Comparison of ENCODE assay signal across 8 cellular contexts in the genomic region with DNA sequence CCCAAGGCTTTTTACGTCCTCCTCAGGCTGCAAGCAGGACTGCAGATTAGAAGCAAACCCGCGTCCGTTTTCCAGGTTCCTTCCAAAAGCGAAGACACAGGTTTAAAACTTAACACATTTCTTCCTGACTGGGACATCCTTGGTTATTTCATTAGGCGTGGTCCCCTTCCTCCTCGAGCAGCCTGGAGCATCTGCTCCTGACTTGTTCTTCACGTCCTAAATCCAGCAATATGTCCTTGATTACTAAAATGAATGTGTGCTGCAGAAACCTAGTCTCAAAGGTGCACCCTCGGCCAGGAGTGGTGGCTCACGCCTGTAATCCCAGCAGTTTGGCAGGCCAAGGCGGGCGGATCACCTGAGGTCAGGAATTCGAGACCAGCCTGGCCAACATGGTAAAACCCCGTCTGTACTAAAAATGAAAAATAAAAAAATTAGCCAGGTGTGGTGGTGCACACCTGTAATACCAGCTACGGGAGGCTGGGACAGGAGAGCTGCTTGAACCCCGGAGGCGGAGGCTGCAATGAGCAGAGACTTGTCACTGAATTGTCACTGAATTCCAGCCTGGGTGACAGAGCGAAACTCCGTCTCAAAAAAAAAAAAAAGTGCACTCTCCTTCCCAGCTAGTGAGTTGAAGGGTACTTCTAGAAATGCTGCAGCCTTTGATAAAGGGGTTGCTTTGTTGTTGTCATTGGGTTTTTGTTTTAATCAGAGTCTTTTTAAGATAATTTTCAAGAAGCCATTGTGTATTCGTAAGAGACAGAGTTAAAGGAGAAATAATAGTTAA. TPM values are rescaled to one million over a fixed set of nuclear protein-coding genes. Genes with fewer than 3 reads are reported as not detected.
DNase-seq lines count a peak whose midpoint lies in the region; ATAC-seq, FAIRE-seq and TF ChIP-seq lines count a peak whose summit lies in the region.

No MANE protein-coding gene starts in this region.

- BruUV-seq in HepG2 (replicated peaks; lab: Mats Ljungman, UMichigan): no TSS peak

- TF ChIP-seq EP300 in HepG2 (IDR thresholded peaks at IDR 0.05; ENCODE audit: low read depth in 2 of 2, low read length in 2 of 2): no peak
- no peak for TF ChIP-seq EP300 in HepG2 (CRISPR knock-in tag; IDR thresholded peaks at IDR 0.05; ENCODE audit: borderline replicate concordance)

- POLR2A ChIA-PET in HepG2 (lab: Yijun Ruan, JAX): no interaction called here

- H3K9me3 Mint-ChIP-seq in activated CD8-positive, alpha-beta memory T cell treated with anti-CD3 and anti-CD28 coated beads, Interleukin-2, amount 10 ng/mL, durations not matched to agents 7 days and 5 days (ENCODE audit: low read depth): no peaks in the 10 kb centered on the region

- H3K27ac Mint-ChIP-seq in activated CD8-positive, alpha-beta memory T cell treated with anti-CD3 and anti-CD28 coated beads, Interleukin-2, amount 10 ng/mL, durations not matched to agents 7 days and 5 days: peak overlapping the region; percentile 54

- TF ChIP-seq RAD21 in HepG2 (CRISPR knock-in tag; IDR thresholded peaks at IDR 0.05): no peak

- no peak for ATAC-seq in activated CD8-positive, alpha-beta memory T cell treated with anti-CD3 and anti-CD28 coated beads, Interleukin-2, amount 10 ng/mL, durations not matched to agents 7 days and 5 days
- no peak for ATAC-seq in HepG2

- H4K20me1 ChIP-seq in HepG2 (ENCODE audit: insufficient read depth, low read length): no peaks in the 10 kb centered on the region

- H3K9me3 ChIP-seq in HepG2 (ENCODE audit: low read length) (no peaks in the 10 kb centered on the region), thymus (ENCODE audit: control insufficient read depth) (no peaks in the 10 kb centered on the region)

- TF ChIP-seq CTCF in astrocyte of the cerebellum (IDR thresholded peaks at IDR 0.05; ENCODE audit: low read depth, low read length, missing control alignments) (peak; percentile 41), HepG2 (CRISPR knock-in tag; IDR thresholded peaks at IDR 0.05) (no peak)

- H3K36me3 ChIP-seq in HepG2 (replicated peaks in 1 of 2; ENCODE audit: control insufficient read depth in 1 of 2, insufficient read depth in 2 of 2, low read length in 2 of 2): no peaks in the 10 kb centered on the region
- H3K36me3 ChIP-seq in thymus (ENCODE audit: control insufficient read depth, insufficient read depth): no peaks in the 10 kb centered on the region

- CTCF ChIA-PET in activated CD8-positive, alpha-beta memory T cell treated with anti-CD3 and anti-CD28 coated beads, Interleukin-2, amount 10 ng/mL, durations not matched to agents 7 days and 5 days (lab: Charles Lee): interaction anchor here (1.0 to 1.4 kb wide), 2 partner anchors 18 to 94 kb away, joined by 4 to 7 read pairs; no protein-coding TSS in a partner anchor
- CTCF ChIA-PET in HepG2 (lab: Yijun Ruan, JAX; ENCODE audit: low intra/inter-chr PET ratio, low total read pairs): no interaction called here

- peak overlapping the region; percentile 86 for H3K4me2 ChIP-seq in HepG2 (ENCODE audit: low read depth, low read length)

- H3K4me3 Mint-ChIP-seq in activated CD8-positive, alpha-beta memory T cell treated with anti-CD3 and anti-CD28 coated beads, Interleukin-2, amount 10 ng/mL, durations not matched to agents 7 days and 5 days: peak overlapping the region; percentile 69

- no peak for FAIRE-seq in HepG2 (lab: Jason Lieb, UNC)

- H3K27me3 ChIP-seq in HepG2 (ENCODE audit: control insufficient read depth in 1 of 2, insufficient read depth in 2 of 2, low read length in 2 of 2) (peaks cover 0 to 14% of the 10 kb centered on the region in 2 experiments; a peak in 3 of 5 replicates), thymus (ENCODE audit: control insufficient read depth, insufficient read depth) (peaks cover 35% of the 10 kb centered on the region)

- no peaks in the 10 kb centered on the region for H3K36me3 Mint-ChIP-seq in activated CD8-positive, alpha-beta memory T cell treated with anti-CD3 and anti-CD28 coated beads, Interleukin-2, amount 10 ng/mL, durations not matched to agents 7 days and 5 days

- in situ Hi-C loops in astrocyte of the cerebellum (cut with HindIII; ENCODE audit: low sequenced_read_pairs): no loop called here
- in situ Hi-C loops in HepG2 (cut with HindIII; ENCODE audit: extremely low pct_ligation_motif_present, low pct_unique_long_range_greater_than_20kb): no loop called here

- H3K9ac ChIP-seq in HepG2 (ENCODE audit: insufficient read depth, low read depth, low read length): peak overlapping the region; percentile 2; the same call in 1 of the 2 replicates

- peaks cover 20% of the 10 kb centered on the region for H3K27me3 Mint-ChIP-seq in activated CD8-positive, alpha-beta memory T cell treated with anti-CD3 and anti-CD28 coated beads, Interleukin-2, amount 10 ng/mL, durations not matched to agents 7 days and 5 days

- peaks cover 54% of the 10 kb centered on the region for H3K4me1 Mint-ChIP-seq in activated CD8-positive, alpha-beta memory T cell treated with anti-CD3 and anti-CD28 coated beads, Interleukin-2, amount 10 ng/mL, durations not matched to agents 7 days and 5 days

- H3K79me2 ChIP-seq in HepG2 (ENCODE audit: insufficient read depth, low read length): peaks cover 34% of the 10 kb centered on the region

- DNase-seq in activated CD8-positive, alpha-beta memory T cell treated with anti-CD3 and anti-CD28 coated beads, Interleukin-2, amount 10 ng/mL, durations not matched to agents 7 days and 5 days: no peak
- DNase-seq in activated CD8-positive, alpha-beta memory T cell treated with anti-CD3 and anti-CD28 coated beads, Interleukin-2, amount 50 U/mL, for 48 hours: no peak
- DNase-seq in astrocyte of the cerebellum (ENCODE audit: low read depth): no peak
- no peak for DNase-seq in HepG2 (ENCODE audit: low spot score)
- no peak for DNase-seq in NCI-H2029 treated with DMSO at 0.1 percent for 48 hours (lab: John Stamatoyannopoulos, UW)
- DNase-seq in DMS153 treated with DMSO at 0.1 percent for 48 hours (lab: John Stamatoyannopoulos, UW; ENCODE audit: unreplicated experiment): no peak
- no peak for DNase-seq in cerebellar cortex (ENCODE audit: low spot score)

- WGBS in HepG2 (ENCODE audit: low lambda C conversion rate): 48% methylated on average over 20 of the region's 20 CpGs
- WGBS in thymus: 45% methylated on average over 20 of the region's 20 CpGs

- H3K27ac ChIP-seq in HepG2 (ENCODE audit: extremely low read length, insufficient read depth, low read length) (no peak overlapping the region), thymus (ENCODE audit: low read depth) (no peak overlapping the region)

- intact Hi-C loops in HepG2 (cut with micrococcal nuclease; ENCODE audit: unreplicated experiment): loop anchor here (2.0 to 10.0 kb wide), 4 partner anchors 39 to 321 kb away; no protein-coding TSS in a partner anchor

- peak overlapping the region; percentile 45 for H3K4me3 ChIP-seq in astrocyte of the cerebellum (ENCODE audit: low read depth, low read length)
- H3K4me3 ChIP-seq in HepG2 (replicated peaks in 1 of 3; ENCODE audit: insufficient read depth in 1 of 3, low read depth in 2 of 3, low read length in 3 of 3): peak overlapping the region; percentile 37 to 69 (median 46)
- peak overlapping the region; percentile 70 for H3K4me3 ChIP-seq in thymus (ENCODE audit: low read length)

- peak overlapping the region; percentile 48 for H2AFZ ChIP-seq in HepG2 (ENCODE audit: low read length)

- TF ChIP-seq POLR2A in HepG2 (IDR thresholded peaks at IDR 0.05; ENCODE audit: insufficient read depth in 1 of 2, low read depth in 2 of 2, low read length in 2 of 2): no peak

- H3K4me1 ChIP-seq in HepG2 (ENCODE audit: insufficient read depth, low read length) (peaks cover 64% of the 10 kb centered on the region), thymus (ENCODE audit: control insufficient read depth, insufficient read depth, low read length) (peaks cover 3% of the 10 kb centered on the region)

TF ChIP-seq in HepG2, 621 proteins besides CTCF, POLR2A, EP300 and RAD21 (continues in another document):
- TF ChIP-seq ELF1 (CRISPR knock-in tag; IDR thresholded peaks at IDR 0.05) (peak; percentile 7; the same call in 1 of the 2 replicates), MED13 (CRISPR knock-in tag; IDR thresholded peaks at IDR 0.05) (no peak), ZNF350 (CRISPR knock-in tag; IDR thresholded peaks at IDR 0.05; ENCODE audit: borderline replicate concordance, low read depth) (peak; percentile 21; the same call in 1 of the 2 replicates), ZNF441 (CRISPR knock-in tag; IDR thresholded peaks at IDR 0.05; ENCODE audit: borderline replicate concordance) (peak; percentile 73; the same call in 1 of the 2 replicates), PRPF4 (IDR thresholded peaks at IDR 0.05; ENCODE audit: low read depth, low read length, poor library complexity, severe bottlenecking) (no peak), ZIK1 (CRISPR knock-in tag; IDR thresholded peaks at IDR 0.05; ENCODE audit: borderline replicate concordance, low read depth) (0 out of 2 replicates have a peak, but pooled peaks have one; percentile 52), TEAD3 (CRISPR knock-in tag; optimal IDR thresholded peaks at IDR 0.05; ENCODE audit: borderline replicate concordance) (peak; percentile 2)

RNA-seq across cellular contexts. Expression of gene LRIG1, which starts 0.9 kb away (rescaled TPM):
- 10 to 100 TPM; 21.0 to 31.6 TPM for total RNA-seq in activated CD8-positive, alpha-beta memory T cell treated with anti-CD3 and anti-CD28 coated beads, Interleukin-2, amount 10 ng/mL, durations not matched to agents 7 days and 5 days
- 16.3 and 24.8 TPM in 2 replicates for total RNA-seq in HepG2 (2016; rRNA removed; fragmentation: Illumina TruSeq; extraction: Trizol)
- total RNA-seq in HepG2 (2016; cell fraction: cytosol; rRNA removed; fragmentation: Illumina TruSeq; extraction: Trizol; ENCODE audit: low read depth): 24.3 and 29.3 TPM in 2 replicates
- 14.1 and 27.5 TPM in 2 replicates for total RNA-seq in HepG2 (2016; cell fraction: insoluble cytoplasmic fraction; rRNA removed; fragmentation: Illumina TruSeq; extraction: Trizol)
- total RNA-seq in HepG2 (2016; cell fraction: membrane; rRNA removed; fragmentation: Illumina TruSeq; extraction: Trizol): 13.9 and 14.8 TPM in 2 replicates
- total RNA-seq in HepG2 (2016; cell fraction: nucleus; rRNA removed; fragmentation: Illumina TruSeq; extraction: Trizol): 30.1 and 36.3 TPM in 2 replicates
- polyA plus RNA-seq in HepG2 (2011; rRNA removed) (17.8 and 23.5 TPM in 2 replicates), thymus (10.9 TPM)
- polyA plus RNA-seq in HepG2 (2011; cell fraction: cytosol; rRNA removed): 15.1 TPM in 2 replicates
- 38.4 and 48.0 TPM in 2 replicates for polyA plus RNA-seq in HepG2 (2011; cell fraction: nucleus; rRNA removed)
- 18.0 and 20.2 TPM in 2 replicates for polyA plus RNA-seq in HepG2 (2012)
- polyA plus RNA-seq in HepG2 (2016; cell fraction: cytosol; fragmentation: Illumina TruSeq; extraction: Trizol; ENCODE audit: low read depth): 0.89 and 1.1 TPM in 2 replicates
- 10.0 and 13.0 TPM in 2 replicates for polyA plus RNA-seq in HepG2 (2016; cell fraction: insoluble cytoplasmic fraction; fragmentation: Illumina TruSeq; extraction: Trizol; ENCODE audit: low read depth)
- 3.6 and 4.4 TPM in 2 replicates for polyA plus RNA-seq in HepG2 (2016; cell fraction: membrane; fragmentation: Illumina TruSeq; extraction: Trizol; ENCODE audit: low read depth)
- polyA plus RNA-seq in HepG2 (2016; cell fraction: nucleus; fragmentation: Illumina TruSeq; extraction: Trizol; ENCODE audit: insufficient read depth, low read depth): 39.1 and 41.4 TPM in 2 replicates
- polyA minus RNA-seq in HepG2 (2011; rRNA and poly(A)+ RNA removed; ENCODE audit: low replicate concordance): 0.94 and 60.0 TPM in 2 replicates
- 12.2 and 17.4 TPM in 2 replicates for polyA minus RNA-seq in HepG2 (2011; cell fraction: cytosol; rRNA and poly(A)+ RNA removed)
- 26.6 and 27.2 TPM in 2 replicates for polyA minus RNA-seq in HepG2 (2011; cell fraction: nucleus; rRNA and poly(A)+ RNA removed)
